Comparison of ENCODE assay signal across 24 cellular contexts in genomic region chr12:104591272-104591940, GRCh38.
DNase-seq lines count a peak whose midpoint lies in the region; ATAC-seq and TF ChIP-seq lines count a peak whose summit lies in the region.
"Had no signal": no experiment of that assay in that cellular context is flagged by ENCODE, and none has a peak within 500 bp of the region (broad histone marks: within the 10 kb centered on the region; RNA-seq: fewer than 3 reads in every experiment).

No MANE protein-coding gene starts in this region.

- peaks cover 2% of the 10 kb centered on the region for H3K9me3 Mint-ChIP-seq in activated naive CD8-positive, alpha-beta T cell treated with anti-CD3 and anti-CD28 coated beads, Interleukin-2, amount 10 ng/mL, durations not matched to agents 7 days and 5 days
- no peaks in the 10 kb centered on the region for H3K9me3 Mint-ChIP-seq in activated naive CD8-positive, alpha-beta T cell treated with anti-CD3 and anti-CD28 coated beads for 36 hours
- H3K9me3 Mint-ChIP-seq in glutamatergic neuron (ENCODE audit: unreplicated experiment), result peaks cover 6% of the 10 kb centered on the region
- no peaks in the 10 kb centered on the region for H3K9me3 Mint-ChIP-seq in type B pancreatic cell
- no peaks in the 10 kb centered on the region for H3K9me3 Mint-ChIP-seq in chondrocyte (ENCODE audit: low read depth)
- H3K9me3 Mint-ChIP-seq: activated CD4-positive, alpha-beta T cell treated with anti-CD3 and anti-CD28 coated beads, Interleukin-2, amount 10 ng/mL, durations not matched to agents 24 days and 14 days; activated naive CD8-positive, alpha-beta T cell treated with anti-CD3 and anti-CD28 coated beads, Interleukin-2, amount 50 U/mL, for 24 hours; stimulated activated naive CD8-positive, alpha-beta T cell treated with anti-CD3 and anti-CD28 coated beads, Interleukin-15, Interleukin-2, amounts not matched to agents 100 ng/mL and 50 ng/mL, for 24 hours had no signal

- H3K4me1 Mint-ChIP-seq in activated naive CD8-positive, alpha-beta T cell treated with anti-CD3 and anti-CD28 coated beads, Interleukin-2, amount 10 ng/mL, durations not matched to agents 7 days and 5 days, result peaks cover 15% of the 10 kb centered on the region
- H3K4me1 Mint-ChIP-seq in activated naive CD8-positive, alpha-beta T cell treated with anti-CD3 and anti-CD28 coated beads for 36 hours, result peaks cover 7% of the 10 kb centered on the region
- H3K4me1 Mint-ChIP-seq in glutamatergic neuron (ENCODE audit: low read depth, unreplicated experiment) (peaks cover 10% of the 10 kb centered on the region), type B pancreatic cell (ENCODE audit: unreplicated experiment) (peaks cover 18% of the 10 kb centered on the region), chondrocyte (ENCODE audit: low read depth) (peaks cover 44% of the 10 kb centered on the region)

- no peaks in the 10 kb centered on the region for H3K27me3 Mint-ChIP-seq in activated naive CD8-positive, alpha-beta T cell treated with anti-CD3 and anti-CD28 coated beads, Interleukin-2, amount 10 ng/mL, durations not matched to agents 7 days and 5 days
- no peaks in the 10 kb centered on the region for H3K27me3 Mint-ChIP-seq in activated naive CD8-positive, alpha-beta T cell treated with anti-CD3 and anti-CD28 coated beads for 36 hours
- H3K27me3 Mint-ChIP-seq in glutamatergic neuron (ENCODE audit: unreplicated experiment) (peaks cover 5% of the 10 kb centered on the region), type B pancreatic cell (no peaks in the 10 kb centered on the region), chondrocyte (ENCODE audit: low read depth) (no peaks in the 10 kb centered on the region)
- H3K27me3 Mint-ChIP-seq: activated CD4-positive, alpha-beta T cell treated with anti-CD3 and anti-CD28 coated beads, Interleukin-2, amount 10 ng/mL, durations not matched to agents 24 days and 14 days; activated naive CD8-positive, alpha-beta T cell treated with anti-CD3 and anti-CD28 coated beads, Interleukin-2, amount 50 U/mL, for 24 hours; progenitor cell of endocrine pancreas; stimulated activated naive CD8-positive, alpha-beta T cell treated with anti-CD3 and anti-CD28 coated beads, Interleukin-15, Interleukin-2, amounts not matched to agents 100 ng/mL and 50 ng/mL, for 24 hours had no signal

- no peaks in the 10 kb centered on the region for H3K9me3 ChIP-seq in RWPE2 (ENCODE audit: severe bottlenecking)
- H3K9me3 ChIP-seq: neutrophil had no signal

- DNase-seq in activated naive CD8-positive, alpha-beta T cell treated with anti-CD3 and anti-CD28 coated beads, Interleukin-2, amount 10 ng/mL, durations not matched to agents 7 days and 5 days, result no peak
- no peak for DNase-seq in activated naive CD8-positive, alpha-beta T cell treated with anti-CD3 and anti-CD28 coated beads for 36 hours
- DNase-seq in RWPE2 (ENCODE audit: low spot score), result no peak
- DNase-seq in glutamatergic neuron, result no peak
- no peak for DNase-seq in type B pancreatic cell (ENCODE audit: extremely low spot score, unreplicated experiment)
- no peak for DNase-seq in NCI-H1417 treated with DMSO at 0.1 percent for 48 hours (lab: John Stamatoyannopoulos, UW)
- DNase-seq in C1 segment of cervical spinal cord (lab: John Stamatoyannopoulos, UW), result no peak
- no peak for DNase-seq in chondrocyte (ENCODE audit: low spot score)
- DNase-seq: activated CD4-positive, alpha-beta T cell treated with anti-CD3 and anti-CD28 coated beads, Interleukin-2, amount 10 ng/mL, durations not matched to agents 24 days and 14 days; activated CD8-positive, alpha-beta memory T cell treated with anti-CD3 and anti-CD28 coated beads, Interleukin-2, amount 50 U/mL, for 48 hours; activated effector memory CD4-positive, alpha-beta T cell treated with anti-CD3 and anti-CD28 coated beads, Interleukin-2, amount 50 U/mL, for 16 hours; activated naive CD8-positive, alpha-beta T cell treated with anti-CD3 and anti-CD28 coated beads, Interleukin-2, amount 50 U/mL, for 24 hours; cerebellar nuclear complex; GDM1; head of caudate nucleus; Kasumi-1; left cardiac atrium; NCI-H1048; NCI-H1694 treated with DMSO at 0.1 percent for 48 hours; WERI-Rb-1 had no signal

- no peaks in the 10 kb centered on the region for H3K36me3 ChIP-seq in RWPE2 (ENCODE audit: low read depth)
- H3K36me3 ChIP-seq: neutrophil, WERI-Rb-1 had no signal

- no peak overlapping the region for H3K4me3 ChIP-seq in RWPE2 (ENCODE audit: severe bottlenecking)

- POLR2A ChIA-PET in activated naive CD8-positive, alpha-beta T cell treated with anti-CD3 and anti-CD28 coated beads, Interleukin-2, amount 10 ng/mL, durations not matched to agents 7 days and 5 days (lab: Charles Lee), result interaction anchor here (0.7 kb wide), 1 partner anchor 205 kb away, joined by 3 read pairs; no protein-coding TSS in a partner anchor

- H3K4me1 ChIP-seq in RWPE2 (ENCODE audit: insufficient read depth, poor library complexity, severe bottlenecking), result peaks cover 37% of the 10 kb centered on the region

- no peak for ATAC-seq in activated naive CD8-positive, alpha-beta T cell treated with anti-CD3 and anti-CD28 coated beads, Interleukin-2, amount 10 ng/mL, durations not matched to agents 7 days and 5 days (ENCODE audit: low read depth)
- no peak for ATAC-seq in RWPE2 (ENCODE audit: low read depth)
- ATAC-seq: activated naive CD8-positive, alpha-beta T cell treated with anti-CD3 and anti-CD28 coated beads, Interleukin-2, amount 50 U/mL, for 24 hours; left cardiac atrium; Right ventricle myocardium inferior had no signal

- H3K27me3 ChIP-seq in RWPE2 (ENCODE audit: insufficient read depth, poor library complexity, severe bottlenecking), result no peaks in the 10 kb centered on the region
- H3K27me3 ChIP-seq: neutrophil had no signal

- H3K27ac ChIP-seq in RWPE2 (ENCODE audit: poor library complexity, severe bottlenecking), result peak overlapping the region; percentile 99
- H3K27ac ChIP-seq: neutrophil, WERI-Rb-1 had no signal

- H3K27ac Mint-ChIP-seq in activated naive CD8-positive, alpha-beta T cell treated with anti-CD3 and anti-CD28 coated beads, Interleukin-2, amount 10 ng/mL, durations not matched to agents 7 days and 5 days, result peak overlapping the region; percentile 70
- H3K27ac Mint-ChIP-seq in activated naive CD8-positive, alpha-beta T cell treated with anti-CD3 and anti-CD28 coated beads for 36 hours, result no peak overlapping the region
- H3K27ac Mint-ChIP-seq in glutamatergic neuron (ENCODE audit: unreplicated experiment) (peak overlapping the region; percentile 56), type B pancreatic cell (peak overlapping the region; percentile 25), chondrocyte (ENCODE audit: unreplicated experiment) (no peak overlapping the region)
- H3K27ac Mint-ChIP-seq: activated CD4-positive, alpha-beta T cell treated with anti-CD3 and anti-CD28 coated beads, Interleukin-2, amount 10 ng/mL, durations not matched to agents 24 days and 14 days; activated naive CD8-positive, alpha-beta T cell treated with anti-CD3 and anti-CD28 coated beads, Interleukin-2, amount 50 U/mL, for 24 hours; progenitor cell of endocrine pancreas; stimulated activated naive CD8-positive, alpha-beta T cell treated with anti-CD3 and anti-CD28 coated beads, Interleukin-15, Interleukin-2, amounts not matched to agents 100 ng/mL and 50 ng/mL, for 24 hours had no signal

- TF ChIP-seq CTCF in RWPE2 (IDR thresholded peaks at IDR 0.05; ENCODE audit: poor library complexity, severe bottlenecking) (no peak), glutamatergic neuron (IDR thresholded peaks at IDR 0.05; ENCODE audit: partially characterized antibody, unreplicated experiment) (no peak), type B pancreatic cell (conservative IDR thresholded peaks at IDR 0.05) (no peak), chondrocyte (IDR thresholded peaks at IDR 0.05) (no peak)

- H3K36me3 Mint-ChIP-seq in activated naive CD8-positive, alpha-beta T cell treated with anti-CD3 and anti-CD28 coated beads, Interleukin-2, amount 10 ng/mL, durations not matched to agents 7 days and 5 days, result peaks cover 19% of the 10 kb centered on the region
- H3K36me3 Mint-ChIP-seq in activated naive CD8-positive, alpha-beta T cell treated with anti-CD3 and anti-CD28 coated beads for 36 hours, result peaks cover 5% of the 10 kb centered on the region
- H3K36me3 Mint-ChIP-seq in glutamatergic neuron (ENCODE audit: unreplicated experiment) (no peaks in the 10 kb centered on the region), type B pancreatic cell (peaks cover 4% of the 10 kb centered on the region), chondrocyte (ENCODE audit: low read depth) (no peaks in the 10 kb centered on the region)

- no peak overlapping the region for H3K4me3 Mint-ChIP-seq in activated naive CD8-positive, alpha-beta T cell treated with anti-CD3 and anti-CD28 coated beads, Interleukin-2, amount 10 ng/mL, durations not matched to agents 7 days and 5 days
- no peak overlapping the region for H3K4me3 Mint-ChIP-seq in activated naive CD8-positive, alpha-beta T cell treated with anti-CD3 and anti-CD28 coated beads for 36 hours
- H3K4me3 Mint-ChIP-seq in glutamatergic neuron (ENCODE audit: unreplicated experiment) (no peak overlapping the region), type B pancreatic cell (no peak overlapping the region), chondrocyte (ENCODE audit: unreplicated experiment) (no peak overlapping the region)
- H3K4me3 Mint-ChIP-seq: activated CD4-positive, alpha-beta T cell treated with anti-CD3 and anti-CD28 coated beads, Interleukin-2, amount 10 ng/mL, durations not matched to agents 24 days and 14 days; activated naive CD8-positive, alpha-beta T cell treated with anti-CD3 and anti-CD28 coated beads, Interleukin-2, amount 50 U/mL, for 24 hours had no signal

Comparison
In these comparisons a context has a peak if more than half of its experiments do, and no peak if none do; other contexts are left out.
1. H3K27ac Mint-ChIP-seq: peak in activated naive CD8-positive, alpha-beta T cell treated with anti-CD3 and anti-CD28 coated beads, Interleukin-2, amount 10 ng/mL, durations not matched to agents 7 days and 5 days (single experiment), glutamatergic neuron (single experiment) and type B pancreatic cell (single experiment); none in activated naive CD8-positive, alpha-beta T cell treated with anti-CD3 and anti-CD28 coated beads for 36 hours (single experiment) and chondrocyte (single experiment).